ENCODE assay signal across 8 cellular contexts in the genomic region with DNA sequence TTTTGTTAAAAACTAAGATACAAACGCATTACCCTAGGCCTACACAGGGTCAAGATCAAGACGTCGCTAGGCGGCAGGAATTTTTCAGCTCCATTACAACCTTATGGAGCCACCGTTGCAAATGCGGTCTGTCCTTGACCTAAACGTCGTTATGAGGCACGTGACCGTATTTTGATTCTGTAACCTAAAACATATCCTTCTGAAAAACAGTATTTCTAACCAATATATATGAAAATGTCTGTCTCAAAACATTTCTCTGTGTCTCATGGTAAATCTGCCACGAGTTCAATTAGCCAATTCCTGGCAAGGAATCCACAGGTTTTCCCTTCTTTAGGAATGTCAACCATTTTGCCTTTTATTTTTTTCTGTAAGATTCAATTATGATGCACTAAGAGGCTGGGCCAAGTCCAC. TPM values are rescaled to one million over a fixed set of nuclear protein-coding genes. Genes with fewer than 3 reads are reported as not detected.
DNase-seq lines count a peak whose midpoint lies in the region; ATAC-seq, FAIRE-seq and TF ChIP-seq lines count a peak whose summit lies in the region.

No MANE protein-coding gene starts in this region.

- H3K4me1 Mint-ChIP-seq in natural killer cell treated with Interleukin-12 subunit alpha and Interleukin-12 subunit beta and Interleukin-15 and Interleukin-18, amount 100 ng/mL, for 72 hours (ENCODE audit: low read depth in 2 of 2): peaks cover 46 to 52% of the 10 kb centered on the region in 2 donors

- peak overlapping the region; percentile 96 to 100 for H3K27ac Mint-ChIP-seq in natural killer cell treated with Interleukin-12 subunit alpha and Interleukin-12 subunit beta and Interleukin-15 and Interleukin-18, amount 100 ng/mL, for 72 hours

- H3K36me3 ChIP-seq in HEK293 (ENCODE audit: control insufficient read depth in 2 of 2, insufficient read depth in 1 of 2, low read length in 2 of 2) (peaks cover 0 to 5% of the 10 kb centered on the region in 2 experiments; a peak in 1 of 3 replicates), endothelial cell of umbilical vein (ENCODE audit: control insufficient read depth in 2 of 2, extremely low read depth in 1 of 2, insufficient read depth in 2 of 2, low read length in 2 of 2) (no peaks in the 10 kb centered on the region)

- H4K20me1 ChIP-seq in endothelial cell of umbilical vein (replicated peaks; ENCODE audit: control insufficient read depth, extremely low read depth, insufficient read depth, low read length): peaks cover 15% of the 10 kb centered on the region

- POLR2A ChIA-PET in HEK293 (lab: Yijun Ruan, JAX) (interaction anchor here (0.9 to 1.9 kb wide), 10 partner anchors 8 to 149 kb away, joined by 3 to 7 read pairs (median 4); no protein-coding TSS in a partner anchor), endothelial cell of umbilical vein (lab: Charles Lee) (interaction anchor here (1.2 to 1.6 kb wide), 3 partner anchors 52 to 117 kb away, joined by 3 read pairs; no protein-coding TSS in a partner anchor)

- CTCF ChIA-PET in HEK293 (lab: Yijun Ruan, JAX): interaction anchor here (0.5 to 6.1 kb wide), 26 partner anchors 11 to 1341 kb away, joined by 3 to 69 read pairs (median 3); no protein-coding TSS in a partner anchor
- CTCF ChIA-PET in endothelial cell of umbilical vein (lab: Charles Lee): interaction anchor here (0.8 to 4.6 kb wide), 30 partner anchors 9 to 942 kb away, joined by 3 to 129 read pairs (median 6); no protein-coding TSS in a partner anchor

- H3K79me2 ChIP-seq in endothelial cell of umbilical vein (ENCODE audit: control insufficient read depth, insufficient read depth, low read length): peaks cover 69% of the 10 kb centered on the region

- dilution Hi-C loops in endothelial cell of umbilical vein (cut with MboI; ENCODE audit: extremely low pct_ligation_motif_present, low sequenced_read_pairs): no loop called here

- H3K4me1 ChIP-seq in HEK293 (ENCODE audit: control insufficient read depth, insufficient read depth, low read length) (peaks cover 13% of the 10 kb centered on the region), endothelial cell of umbilical vein (ENCODE audit: control insufficient read depth, extremely low read depth, insufficient read depth, low read length) (peaks cover 48% of the 10 kb centered on the region)

- no peaks in the 10 kb centered on the region for H3K27me3 Mint-ChIP-seq in natural killer cell treated with Interleukin-12 subunit alpha and Interleukin-12 subunit beta and Interleukin-15 and Interleukin-18, amount 100 ng/mL, for 72 hours

- H3K4me3 Mint-ChIP-seq in natural killer cell treated with Interleukin-12 subunit alpha and Interleukin-12 subunit beta and Interleukin-15 and Interleukin-18, amount 100 ng/mL, for 72 hours: peak overlapping the region; percentile 99

- H3K9me1 ChIP-seq in endothelial cell of umbilical vein (replicated peaks; ENCODE audit: control insufficient read depth, extremely low read depth, insufficient read depth, low read length): no peaks in the 10 kb centered on the region

- no peak overlapping the region for H2AFZ ChIP-seq in endothelial cell of umbilical vein (ENCODE audit: low read depth, low read length)

- no peaks in the 10 kb centered on the region for H3K27me3 ChIP-seq in endothelial cell of umbilical vein (ENCODE audit: control insufficient read depth in 2 of 2, insufficient read depth in 2 of 2, low read length in 2 of 2)

- H3K4me3 ChIP-seq in HEK293 (ENCODE audit: low read depth, low read length): peak overlapping the region; percentile 99
- peak overlapping the region; percentile 86 to 99 (median 97) for H3K4me3 ChIP-seq in endothelial cell of umbilical vein (replicated peaks in 1 of 3; ENCODE audit: insufficient read depth in 1 of 3, low read depth in 1 of 3, low read length in 3 of 3)

- peak overlapping the region; percentile 97 for H3K9ac ChIP-seq in endothelial cell of umbilical vein (replicated peaks; ENCODE audit: extremely low read depth, insufficient read depth, low read length)

- H3K27ac ChIP-seq in HEK293 (ENCODE audit: extremely low read depth, low read depth, low read length) (peak overlapping the region; percentile 94; the same call in 1 of the 2 replicates), endothelial cell of umbilical vein (ENCODE audit: insufficient read depth, low read depth, low read length) (peak overlapping the region; percentile 97)

- peaks cover 5% of the 10 kb centered on the region for H3K36me3 Mint-ChIP-seq in natural killer cell treated with Interleukin-12 subunit alpha and Interleukin-12 subunit beta and Interleukin-15 and Interleukin-18, amount 100 ng/mL, for 72 hours

- H3K4me2 ChIP-seq in endothelial cell of umbilical vein (ENCODE audit: insufficient read depth, low read length): peak overlapping the region; percentile 81

- TF ChIP-seq CTCF in HEK293 (tag by site-specific recombination; IDR thresholded peaks at IDR 0.05) (no peak), endothelial cell of umbilical vein (IDR thresholded peaks at IDR 0.05; ENCODE audit: extremely low read depth in 1 of 2, insufficient read depth in 1 of 2, low read depth in 1 of 2, low read length in 2 of 2) (peak in 1 of 2 donors; percentile 12)

- intact Hi-C loops in endothelial cell of umbilical vein (cut with micrococcal nuclease): loop anchor here (10.0 kb wide), 1 partner anchor 324 kb away; a partner anchor contains a TSS

- no TSS peak for BruUV-seq in endothelial cell of umbilical vein (replicated peaks; lab: Mats Ljungman, UMichigan)

- TF ChIP-seq POLR2A in endothelial cell of umbilical vein (IDR thresholded peaks at IDR 0.05; ENCODE audit: low read depth, low read length): peak; percentile 15

- no peaks in the 10 kb centered on the region for H3K9me3 ChIP-seq in HEK293 (ENCODE audit: control insufficient read depth, insufficient read depth, low read depth, low read length)
- no peaks in the 10 kb centered on the region for H3K9me3 ChIP-seq in endothelial cell of umbilical vein (replicated peaks; ENCODE audit: control insufficient read depth, insufficient read depth, low read length)

- H3K9me3 Mint-ChIP-seq in natural killer cell treated with Interleukin-12 subunit alpha and Interleukin-12 subunit beta and Interleukin-15 and Interleukin-18, amount 100 ng/mL, for 72 hours: no peaks in the 10 kb centered on the region

- ATAC-seq in SK-N-SH treated with all-trans-retinoic acid at 6 μM for 48 hours (no peak), GM21717 (IDR thresholded peaks at IDR 0.05; ENCODE audit: unreplicated experiment) (no peak)
- no peak for ATAC-seq in natural killer cell treated with Interleukin-12 subunit alpha and Interleukin-12 subunit beta and Interleukin-15 and Interleukin-18, amount 100 ng/mL, for 72 hours

- FAIRE-seq in endothelial cell of umbilical vein (lab: Jason Lieb, UNC): no peak

- DNase-seq in CMK (ENCODE audit: low read depth): peak; percentile 74
- DNase-seq in endothelial cell of umbilical vein (ENCODE audit: low read depth, low spot score): peak; percentile 76
- no peak for DNase-seq in natural killer cell treated with Interleukin-12 subunit alpha and Interleukin-12 subunit beta and Interleukin-15 and Interleukin-18, amount 100 ng/mL, for 72 hours (ENCODE audit: low spot score)
- no peak for DNase-seq in NCI-H1436 treated with DMSO at 0.1 percent for 48 hours (lab: John Stamatoyannopoulos, UW)
- DNase-seq in epidermal melanocyte (ENCODE audit: insufficient read length, low spot score): no peak

TF ChIP-seq in HEK293, 187 proteins besides CTCF, POLR2A, EP300 and RAD21 (continues in another document):
- TF ChIP-seq YY2 (tag by site-specific recombination; IDR thresholded peaks at IDR 0.05): no peak

TF ChIP-seq in SK-N-SH treated with all-trans-retinoic acid at 6 μM for 48 hours, 23 proteins besides CTCF, POLR2A, EP300 and RAD21 (continues in another document):
- TF ChIP-seq TCF4 (CRISPR knock-in tag; IDR thresholded peaks at IDR 0.05; ENCODE audit: borderline replicate concordance) (0 out of 2 replicates have a peak, but pooled peaks have one; percentile 6), ESRRG (CRISPR knock-in tag; IDR thresholded peaks at IDR 0.05) (no peak), RARB (CRISPR knock-in tag; IDR thresholded peaks at IDR 0.05) (no peak), ZFP3 (CRISPR knock-in tag; IDR thresholded peaks at IDR 0.05) (no peak)

TF ChIP-seq in endothelial cell of umbilical vein, 7 proteins besides CTCF, POLR2A, EP300 and RAD21:
- TF ChIP-seq MYC (IDR thresholded peaks at IDR 0.05; ENCODE audit: low read depth, low read length) (no peak), EZH2 (IDR thresholded peaks at IDR 0.05; ENCODE audit: borderline replicate concordance, low read depth, low read length, severe bottlenecking) (no peak), POLR2AphosphoS5 (IDR thresholded peaks at IDR 0.05; ENCODE audit: insufficient read depth, low read depth, low read length) (no peak), FOS (IDR thresholded peaks at IDR 0.05; ENCODE audit: borderline replicate concordance, insufficient read depth, low read length) (no peak), JUN (IDR thresholded peaks at IDR 0.05; ENCODE audit: borderline replicate concordance, insufficient read depth, insufficient read length, low read depth) (no peak), GATA2 (IDR thresholded peaks at IDR 0.05; ENCODE audit: insufficient read depth, insufficient read length, low read depth, low read length) (no peak)
- TF ChIP-seq, protein P1, sequence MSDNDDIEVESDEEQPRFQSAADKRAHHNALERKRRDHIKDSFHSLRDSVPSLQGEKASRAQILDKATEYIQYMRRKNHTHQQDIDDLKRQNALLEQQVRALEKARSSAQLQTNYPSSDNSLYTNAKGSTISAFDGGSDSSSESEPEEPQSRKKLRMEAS (IDR thresholded peaks at IDR 0.05; ENCODE audit: insufficient read depth, insufficient read length): no peak

RNA-seq across cellular contexts. Expression of a gene that starts 1.7 kb away (rescaled TPM):
- total RNA-seq in endothelial cell of umbilical vein: 472 and 486 TPM in 2 replicates
- polyA plus RNA-seq in endothelial cell of umbilical vein: 195 and 253 TPM in 2 replicates
- polyA plus RNA-seq in endothelial cell of umbilical vein (2011; cell fraction: cytosol; rRNA removed): 258 and 287 TPM in 2 replicates
- polyA plus RNA-seq in endothelial cell of umbilical vein (2011; cell fraction: nucleus; rRNA removed): 221 and 343 TPM in 2 replicates
- 512 and 627 TPM in 2 replicates for polyA plus RNA-seq in endothelial cell of umbilical vein (2012)
- 365 and 404 TPM in 2 replicates for polyA minus RNA-seq in endothelial cell of umbilical vein
- polyA minus RNA-seq in endothelial cell of umbilical vein (2011; cell fraction: cytosol; rRNA and poly(A)+ RNA removed): 64.9 TPM
- 184 and 233 TPM in 2 replicates for polyA minus RNA-seq in endothelial cell of umbilical vein (2011; cell fraction: nucleus; rRNA and poly(A)+ RNA removed)
- 100 to 1,000 TPM; 126 to 161 TPM for total RNA-seq in natural killer cell treated with Interleukin-12 subunit alpha and Interleukin-12 subunit beta and Interleukin-15 and Interleukin-18, amount 100 ng/mL, for 72 hours

Comparison
In these comparisons a context has a peak if more than half of its experiments do, and no peak if none do; other contexts are left out.
1. DNase-seq: peak in CMK (single experiment) and endothelial cell of umbilical vein (single experiment); none in natural killer cell treated with Interleukin-12 subunit alpha and Interleukin-12 subunit beta and Interleukin-15 and Interleukin-18, amount 100 ng/mL, for 72 hours (single experiment), NCI-H1436 treated with DMSO at 0.1 percent for 48 hours (single experiment) and epidermal melanocyte (single experiment).